In genomic region chr17:75679706-75680201, GRCh38 we compare ENCODE assay signal across 10 cellular contexts. TPM values are rescaled to one million over a fixed set of nuclear protein-coding genes. Genes with fewer than 3 reads are reported as not detected.
DNase-seq lines count a peak whose midpoint lies in the region; ATAC-seq and TF ChIP-seq lines count a peak whose summit lies in the region.
"Had no signal": no experiment of that assay in that cellular context is flagged by ENCODE, and none has a peak within 500 bp of the region (broad histone marks: within the 10 kb centered on the region; RNA-seq: fewer than 3 reads in every experiment).

No MANE protein-coding gene starts in this region.

- H3K9me3 ChIP-seq in parathyroid adenoma (ENCODE audit: control insufficient read depth, low read length) = no peaks in the 10 kb centered on the region
- no peaks in the 10 kb centered on the region for H3K9me3 ChIP-seq in effector memory CD4-positive, alpha-beta T cell (ENCODE audit: control insufficient read depth, low read length)

- H3K27ac ChIP-seq in parathyroid adenoma = peak overlapping the region; percentile 22
- H3K27ac ChIP-seq in effector memory CD4-positive, alpha-beta T cell (ENCODE audit: insufficient read depth, low read length, poor library complexity, severe bottlenecking) = no peak overlapping the region
- H3K27ac ChIP-seq: SK-N-MC had no signal

- in situ Hi-C loops in Caki2 (cut with HindIII; ENCODE audit: low pct_unique_long_range_greater_than_20kb, low sequenced_read_pairs) = no loop called here
- in situ Hi-C loops in GM13977 (cut with MboI; ENCODE audit: low pct_unique_long_range_greater_than_20kb, low sequenced_read_pairs, unreplicated experiment) = loop anchor here (10.0 kb wide), 1 partner anchor 65 kb away; no protein-coding TSS in a partner anchor

- no peak overlapping the region for H2AFZ ChIP-seq in parathyroid adenoma

- peaks cover 7% of the 10 kb centered on the region for H3K4me1 ChIP-seq in parathyroid adenoma
- no peaks in the 10 kb centered on the region for H3K4me1 ChIP-seq in effector memory CD4-positive, alpha-beta T cell (ENCODE audit: control insufficient read depth, insufficient read depth, low read length, poor library complexity, severe bottlenecking)

- TF ChIP-seq CTCF in fibroblast of villous mesenchyme (IDR thresholded peaks at IDR 0.05; ENCODE audit: insufficient read depth, low read depth, low read length) (peak; percentile 11), parathyroid adenoma (IDR thresholded peaks at IDR 0.05) (peak; percentile 15), GM13977 (IDR thresholded peaks at IDR 0.05; ENCODE audit: extremely low read depth, insufficient read depth, missing control alignments) (no peak)

- H3K9ac ChIP-seq in parathyroid adenoma = no peak overlapping the region

- H3K27me3 ChIP-seq in parathyroid adenoma (ENCODE audit: control insufficient read depth, insufficient read depth, low read length) = no peaks in the 10 kb centered on the region
- H3K27me3 ChIP-seq in effector memory CD4-positive, alpha-beta T cell (replicated peaks; ENCODE audit: control insufficient read depth, insufficient read depth, low read length, poor library complexity, severe bottlenecking) = no peaks in the 10 kb centered on the region

- H3K4me2 ChIP-seq in parathyroid adenoma (ENCODE audit: low read length) = no peak overlapping the region

- no peaks in the 10 kb centered on the region for H3K36me3 ChIP-seq in parathyroid adenoma (ENCODE audit: control insufficient read depth, insufficient read depth, low read length)
- peaks cover 36% of the 10 kb centered on the region for H3K36me3 ChIP-seq in effector memory CD4-positive, alpha-beta T cell (ENCODE audit: control insufficient read depth, insufficient read depth, low read length)

- peaks cover 47% of the 10 kb centered on the region for H3K79me2 ChIP-seq in parathyroid adenoma

- DNase-seq in Caki2 (ENCODE audit: low read depth) = peak; percentile 84
- peak; percentile 56 for DNase-seq in fibroblast of villous mesenchyme (ENCODE audit: low read depth)
- DNase-seq in NCI-H2171 treated with DMSO at 0.1 percent for 48 hours (lab: John Stamatoyannopoulos, UW) = no peak
- DNase-seq in GM13977 (ENCODE audit: low spot score) = no peak
- DNase-seq in effector memory CD4-positive, alpha-beta T cell = no peak
- DNase-seq: activated gamma-delta T cell had no signal

- no peak for ATAC-seq in HG03521 (IDR thresholded peaks at IDR 0.05; ENCODE audit: unreplicated experiment)

- no peak overlapping the region for H3K4me3 ChIP-seq in fibroblast of villous mesenchyme (ENCODE audit: low read depth, low read length)
- no peak overlapping the region for H3K4me3 ChIP-seq in parathyroid adenoma (ENCODE audit: low read depth, low read length)
- no peak overlapping the region for H3K4me3 ChIP-seq in effector memory CD4-positive, alpha-beta T cell (ENCODE audit: insufficient read depth, low read depth, low read length, poor library complexity, severe bottlenecking)
- H3K4me3 ChIP-seq: SK-N-MC had no signal

TF ChIP-seq in PFSK-1, 5 proteins besides CTCF, POLR2A, EP300 and RAD21:
- TF ChIP-seq TAF1 (IDR thresholded peaks at IDR 0.05; ENCODE audit: borderline replicate concordance, insufficient read depth, low read length) = no peak
- 0 out of 2 replicates have a peak, but pooled peaks have one; percentile 87 for TF ChIP-seq SIN3A (IDR thresholded peaks at IDR 0.05; ENCODE audit: borderline replicate concordance, insufficient read depth, low read length)
- TF ChIP-seq FOXP2 (optimal IDR thresholded peaks at IDR 0.05; ENCODE audit: borderline replicate concordance, extremely low read depth, extremely low read length, insufficient read depth) = peak; percentile 95
- TF ChIP-seq POLR2AphosphoS5 (IDR thresholded peaks at IDR 0.05; ENCODE audit: low read depth, low read length) = no peak
- peak in 1 of 2 experiments; percentile 70; a peak in 2 of 4 replicates for TF ChIP-seq REST (IDR thresholded peaks at IDR 0.05; ENCODE audit: insufficient read depth in 1 of 2, low read depth in 2 of 2, low read length in 2 of 2)
TF ChIP-seq in PFSK-1: peak in this region for 3.

RNA-seq across cellular contexts. Expression of gene SAP30BP, which starts 12.6 kb away (rescaled TPM):
- total RNA-seq in Caki2 (2014; rRNA removed; shearing (Covaris generic); ENCODE audit: low replicate concordance) = 96.6 and 104 TPM in 2 replicates
- 134 TPM for polyA plus RNA-seq in PFSK-1 (2012; ENCODE audit: insufficient read length, low read depth)
- 58.9 and 60.0 TPM in 2 replicates for total RNA-seq in fibroblast of villous mesenchyme

RNA-seq across cellular contexts. Expression of gene RECQL5, which starts 12.8 kb away (rescaled TPM):
- 28.6 and 38.9 TPM in 2 replicates for total RNA-seq in Caki2 (2014; rRNA removed; shearing (Covaris generic); ENCODE audit: low replicate concordance)
- polyA plus RNA-seq in PFSK-1 (2012; ENCODE audit: insufficient read length, low read depth) = 29.4 TPM
- 19.6 and 20.7 TPM in 2 replicates for total RNA-seq in fibroblast of villous mesenchyme

RNA-seq across cellular contexts. Expression of gene ITGB4, which starts 41.5 kb away (rescaled TPM):
- total RNA-seq in Caki2 (2014; rRNA removed; shearing (Covaris generic); ENCODE audit: low replicate concordance) = 8.1 and 12.4 TPM in 2 replicates
- polyA plus RNA-seq in PFSK-1 (2012; ENCODE audit: insufficient read length, low read depth) = 4.2 TPM
- total RNA-seq in fibroblast of villous mesenchyme = 0.32 and 1.3 TPM in 2 replicates

RNA-seq across cellular contexts. Expression of gene SMIM5, which starts 46.5 kb away (rescaled TPM):
- total RNA-seq in Caki2 (2014; rRNA removed; shearing (Covaris generic); ENCODE audit: low replicate concordance) = not detected in 2 replicates
- 0.20 TPM for polyA plus RNA-seq in PFSK-1 (2012; ENCODE audit: insufficient read length, low read depth)
- under 0.01 TPM in 1 of 2 replicates, not detected in the other for total RNA-seq in fibroblast of villous mesenchyme

Comparison
In these comparisons a context has a peak if more than half of its experiments do, and no peak if none do; other contexts are left out.
1. DNase-seq: peak in Caki2 (single experiment) and fibroblast of villous mesenchyme (single experiment); none in NCI-H2171 treated with DMSO at 0.1 percent for 48 hours (single experiment), GM13977 (single experiment) and effector memory CD4-positive, alpha-beta T cell (0 of 3).